14 cellular contexts compared by ENCODE assay signal in genomic region chr3:116443096-116443793, GRCh38. TPM values are rescaled to one million over a fixed set of nuclear protein-coding genes. Genes with fewer than 3 reads are reported as not detected.
DNase-seq lines count a peak whose midpoint lies in the region; ATAC-seq and TF ChIP-seq lines count a peak whose summit lies in the region.
"Had no signal": no experiment of that assay in that cellular context is flagged by ENCODE, and none has a peak within 500 bp of the region (broad histone marks: within the 10 kb centered on the region; RNA-seq: fewer than 3 reads in every experiment).

No MANE protein-coding gene starts in this region.

- H3K27ac Mint-ChIP-seq in glutamatergic neuron (ENCODE audit: unreplicated experiment) (no peak overlapping the region), progenitor cell of endocrine pancreas (no peak overlapping the region)
- no peak overlapping the region for H3K27ac Mint-ChIP-seq in activated naive CD4-positive, alpha-beta T cell treated with anti-CD3 and anti-CD28 coated beads, Interleukin-2, amount 50 U/mL, for 72 hours

- peak overlapping the region; percentile 89 for H3K4me3 ChIP-seq in SK-N-MC
- H3K4me3 ChIP-seq: tibial artery had no signal

- H3K36me3 Mint-ChIP-seq in glutamatergic neuron (ENCODE audit: unreplicated experiment) (no peaks in the 10 kb centered on the region), progenitor cell of endocrine pancreas (ENCODE audit: insufficient read depth) (no peaks in the 10 kb centered on the region)
- H3K36me3 Mint-ChIP-seq in activated naive CD4-positive, alpha-beta T cell treated with anti-CD3 and anti-CD28 coated beads, Interleukin-2, amount 50 U/mL, for 72 hours: peaks cover 0 to 8% of the 10 kb centered on the region in 2 donors

- peak overlapping the region; percentile 78 for H3K9ac ChIP-seq in SK-N-MC (ENCODE audit: insufficient read length)

- H3K36me3 ChIP-seq in SK-N-MC (ENCODE audit: insufficient read depth, low read length): peaks cover 18% of the 10 kb centered on the region
- H3K36me3 ChIP-seq: tibial artery had no signal

- peaks cover 5% of the 10 kb centered on the region for H3K27me3 Mint-ChIP-seq in glutamatergic neuron (ENCODE audit: unreplicated experiment)
- H3K27me3 Mint-ChIP-seq in progenitor cell of endocrine pancreas: peaks cover 36% of the 10 kb centered on the region

- peaks cover 23% of the 10 kb centered on the region for H3K4me1 Mint-ChIP-seq in glutamatergic neuron (ENCODE audit: low read depth, unreplicated experiment)
- peaks cover 33% of the 10 kb centered on the region for H3K4me1 Mint-ChIP-seq in progenitor cell of endocrine pancreas (ENCODE audit: low read depth)

- H3K9me3 ChIP-seq in SK-N-MC (ENCODE audit: low read depth, low read length): no peaks in the 10 kb centered on the region
- H3K9me3 ChIP-seq: tibial artery had no signal

- H3K27ac ChIP-seq in SK-N-MC: peak overlapping the region; percentile 95
- H3K27ac ChIP-seq: RWPE1, tibial artery had no signal

- no peak for ATAC-seq in activated naive CD4-positive, alpha-beta T cell treated with anti-CD3 and anti-CD28 coated beads, Interleukin-2, amount 50 U/mL, for 72 hours

- DNase-seq in Daoy (ENCODE audit: low read depth): peak; percentile 29
- no peak for DNase-seq in SK-N-MC (ENCODE audit: low read depth, low spot score)
- no peak for DNase-seq in glutamatergic neuron
- no peak for DNase-seq in progenitor cell of endocrine pancreas (ENCODE audit: low spot score, unreplicated experiment)
- DNase-seq in activated naive CD4-positive, alpha-beta T cell treated with anti-CD3 and anti-CD28 coated beads, Interleukin-2, amount 50 U/mL, for 72 hours (ENCODE audit: low spot score in 2 of 2): no peak
- no peak for DNase-seq in cerebellar nuclear complex (lab: John Stamatoyannopoulos, UW)
- DNase-seq in GDM1 (lab: John Stamatoyannopoulos, UW): no peak
- DNase-seq in NCI-H526 treated with DMSO at 0.1 percent for 48 hours (lab: John Stamatoyannopoulos, UW): no peak
- DNase-seq: aorta, H7, kidney glomerular epithelial cell, NCI-H2029, tibial artery had no signal

- TF ChIP-seq CTCF in glutamatergic neuron (IDR thresholded peaks at IDR 0.05; ENCODE audit: partially characterized antibody, unreplicated experiment) (no peak), progenitor cell of endocrine pancreas (IDR thresholded peaks at IDR 0.05; ENCODE audit: unreplicated experiment) (no peak)

- H3K9me3 Mint-ChIP-seq in glutamatergic neuron (ENCODE audit: unreplicated experiment): no peaks in the 10 kb centered on the region
- H3K9me3 Mint-ChIP-seq in progenitor cell of endocrine pancreas (ENCODE audit: low read depth): no peaks in the 10 kb centered on the region
- peaks cover 4 to 11% of the 10 kb centered on the region in 2 donors for H3K9me3 Mint-ChIP-seq in activated naive CD4-positive, alpha-beta T cell treated with anti-CD3 and anti-CD28 coated beads, Interleukin-2, amount 50 U/mL, for 72 hours

- H3K4me3 Mint-ChIP-seq in glutamatergic neuron (ENCODE audit: unreplicated experiment): peak overlapping the region; percentile 83
- peak overlapping the region; percentile 59 for H3K4me3 Mint-ChIP-seq in progenitor cell of endocrine pancreas (ENCODE audit: low read depth)

RNA-seq across cellular contexts. Expression of gene LSAMP, which starts 2.0 kb away (rescaled TPM):
- total RNA-seq in Daoy (2014; rRNA removed; shearing (Covaris generic)): 7.1 and 17.6 TPM in 2 replicates
- total RNA-seq in glutamatergic neuron (ENCODE audit: unreplicated experiment): 67.1 TPM
- 20.7 and 23.4 TPM in 2 replicates for total RNA-seq in progenitor cell of endocrine pancreas
- not detected for total RNA-seq in activated naive CD4-positive, alpha-beta T cell treated with anti-CD3 and anti-CD28 coated beads, Interleukin-2, amount 50 U/mL, for 72 hours
